8 cellular contexts compared by ENCODE assay signal in the genomic region with DNA sequence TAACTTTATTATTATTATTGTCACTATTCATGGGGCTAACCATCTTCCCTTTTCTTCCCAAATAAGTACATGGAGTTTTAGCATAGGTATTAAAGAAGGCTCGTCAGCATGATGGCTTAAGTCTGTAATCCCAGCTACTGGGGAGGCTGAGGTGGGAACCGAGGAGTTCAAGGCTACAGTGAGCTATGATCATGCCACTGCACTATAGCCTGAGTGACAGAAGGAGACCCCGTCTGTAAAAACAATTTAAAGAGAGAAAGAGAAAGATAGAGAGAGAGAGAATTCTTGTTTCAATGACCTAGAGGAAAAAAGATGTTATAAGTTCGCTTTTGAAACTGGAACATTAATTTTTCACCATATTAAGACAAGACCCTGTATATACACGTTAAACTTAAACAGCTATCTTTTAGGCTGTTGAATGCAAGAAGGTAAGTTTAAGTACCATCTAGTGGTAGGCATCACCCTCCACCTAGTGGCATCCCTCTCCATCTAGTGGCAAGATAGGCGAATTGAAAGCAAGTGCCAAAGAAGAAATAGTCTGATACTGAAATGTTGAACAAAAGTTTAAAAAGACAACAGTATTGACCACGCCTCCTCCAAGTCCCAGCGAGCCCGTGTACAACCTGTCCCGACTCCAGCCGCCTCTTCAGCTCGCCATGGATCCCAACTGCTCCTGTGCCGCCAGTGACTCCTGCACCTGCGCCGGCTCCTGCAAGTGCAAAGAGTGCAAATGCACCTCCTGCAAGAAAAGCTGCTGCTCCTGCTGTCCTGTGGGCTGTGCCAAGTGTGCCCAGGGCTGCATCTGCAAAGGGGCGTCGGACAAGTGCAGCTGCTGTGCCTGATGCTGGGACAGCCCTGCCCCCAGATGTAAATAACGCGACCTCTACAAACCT. TPM values are rescaled to one million over a fixed set of nuclear protein-coding genes. Genes with fewer than 3 reads are reported as not detected.
DNase-seq lines count a peak whose midpoint lies in the region; ATAC-seq lines count a peak whose summit lies in the region.

No MANE protein-coding gene starts in this region.

- H3K9me3 Mint-ChIP-seq in activated naive CD8-positive, alpha-beta T cell treated with anti-CD3 and anti-CD28 coated beads for 36 hours, result no peaks in the 10 kb centered on the region

- peak; percentile 84 for ATAC-seq in GM21717 (IDR thresholded peaks at IDR 0.05; ENCODE audit: unreplicated experiment)

- peak overlapping the region; percentile 80 for H3K4me3 Mint-ChIP-seq in activated naive CD8-positive, alpha-beta T cell treated with anti-CD3 and anti-CD28 coated beads for 36 hours

- DNase-seq in GDM1 (lab: John Stamatoyannopoulos, UW) (peak; percentile 37), HuH-7 (ENCODE audit: low spot score) (peak; percentile 68), SK-N-DZ (ENCODE audit: low spot score) (peak; percentile 22), glomerular visceral epithelial cell (ENCODE audit: extremely low spot score) (peak; percentile 77), posterior cingulate gyrus (peak in 6 of 10 donors; percentile 16 to 74 (median 36)), NCI-H187 treated with DMSO at 0.1 percent for 48 hours (lab: John Stamatoyannopoulos, UW) (no peak)
- DNase-seq in activated naive CD8-positive, alpha-beta T cell treated with anti-CD3 and anti-CD28 coated beads for 36 hours, result peak; percentile 19

- peaks cover 8% of the 10 kb centered on the region for H3K4me1 Mint-ChIP-seq in activated naive CD8-positive, alpha-beta T cell treated with anti-CD3 and anti-CD28 coated beads for 36 hours

- no peaks in the 10 kb centered on the region for H3K36me3 Mint-ChIP-seq in activated naive CD8-positive, alpha-beta T cell treated with anti-CD3 and anti-CD28 coated beads for 36 hours

- H3K27ac Mint-ChIP-seq in activated naive CD8-positive, alpha-beta T cell treated with anti-CD3 and anti-CD28 coated beads for 36 hours, result no peak overlapping the region

- H3K27me3 Mint-ChIP-seq in activated naive CD8-positive, alpha-beta T cell treated with anti-CD3 and anti-CD28 coated beads for 36 hours, result no peaks in the 10 kb centered on the region

- intact Hi-C loops in posterior cingulate gyrus (cut with DNase I), result loop anchor here (1.0 kb wide), 1 partner anchor 105 kb away; no protein-coding TSS in a partner anchor

RNA-seq across cellular contexts. Expression of a gene that starts 26.0 kb away (rescaled TPM):
- 45.9 and 47.1 TPM in 2 replicates for polyA plus RNA-seq in SK-N-DZ (2014; cell fraction: cytosol; rRNA removed)
- polyA plus RNA-seq in SK-N-DZ (2014; cell fraction: nucleus; rRNA removed), result 77.2 and 97.6 TPM in 2 replicates
- total RNA-seq in activated naive CD8-positive, alpha-beta T cell treated with anti-CD3 and anti-CD28 coated beads for 36 hours, result 10 to 100 TPM; 81.1 to 84.7 TPM
